ENCODE assay signal across 7 cellular contexts in genomic region chr11:105719073-105719846, GRCh38.
DNase-seq lines count a peak whose midpoint lies in the region; ATAC-seq and TF ChIP-seq lines count a peak whose summit lies in the region.

No MANE protein-coding gene starts in this region.

- no peak overlapping the region for H3K27ac Mint-ChIP-seq in chondrocyte (ENCODE audit: unreplicated experiment)

- ATAC-seq in GM19351 (IDR thresholded peaks at IDR 0.05; ENCODE audit: unreplicated experiment) (peak; percentile 85), HG03039 (IDR thresholded peaks at IDR 0.05; ENCODE audit: unreplicated experiment) (peak; percentile 97)

- peak; percentile 87 for DNase-seq in NCI-H748 (lab: John Stamatoyannopoulos, UW; ENCODE audit: unreplicated experiment)
- peak; percentile 96 for DNase-seq in kidney tubule cell (ENCODE audit: low spot score)
- DNase-seq in NCI-H2196 treated with DMSO at 0.1 percent for 48 hours (lab: John Stamatoyannopoulos, UW; ENCODE audit: unreplicated experiment): no peak
- no peak for DNase-seq in chondrocyte (ENCODE audit: low spot score)
- no peak for DNase-seq in NOMO-1 treated with dmso at 0.1 percent for 144 hours (lab: John Stamatoyannopoulos, UW; ENCODE audit: unreplicated experiment)

- H3K4me1 Mint-ChIP-seq in chondrocyte (ENCODE audit: low read depth): peaks cover 9% of the 10 kb centered on the region

- H3K4me3 Mint-ChIP-seq in chondrocyte (ENCODE audit: unreplicated experiment): no peak overlapping the region

- peaks cover 2% of the 10 kb centered on the region for H3K27me3 Mint-ChIP-seq in chondrocyte (ENCODE audit: low read depth)

- no peak for TF ChIP-seq CTCF in chondrocyte (IDR thresholded peaks at IDR 0.05)

- no peaks in the 10 kb centered on the region for H3K36me3 Mint-ChIP-seq in chondrocyte (ENCODE audit: low read depth)

- no peaks in the 10 kb centered on the region for H3K9me3 Mint-ChIP-seq in chondrocyte (ENCODE audit: low read depth)

Comparison
In these comparisons a context has a peak if more than half of its experiments do, and no peak if none do; other contexts are left out.
1. DNase-seq: peak in NCI-H748 (single experiment) and kidney tubule cell (single experiment); none in NCI-H2196 treated with DMSO at 0.1 percent for 48 hours (single experiment), chondrocyte (single experiment) and NOMO-1 treated with dmso at 0.1 percent for 144 hours (single experiment).